11 cellular contexts compared by ENCODE assay signal in genomic region chr1:115332813-115333608, GRCh38. TPM values are rescaled to one million over a fixed set of nuclear protein-coding genes. Genes with fewer than 3 reads are reported as not detected.
A peak's percentile ranks its signal among the peaks of the same experiment; 100 is the strongest.
DNase-seq lines count a peak whose midpoint lies in the region; ATAC-seq, FAIRE-seq and TF ChIP-seq lines count a peak whose summit lies in the region.
"Had no signal": no experiment of that assay in that cellular context is flagged by ENCODE, and none has a peak within 500 bp of the region (broad histone marks: within the 10 kb centered on the region; RNA-seq: fewer than 3 reads in every experiment).

No MANE protein-coding gene starts in this region.

- H3K27me3 ChIP-seq in heart right ventricle: peaks cover 0 to 17% (median 5%) of the 10 kb centered on the region in 7 donors

- H3K4me1 Mint-ChIP-seq in activated T-helper 17 cell treated with anti-CD3 and anti-CD28 coated beads, Interleukin-2, amount 50 U/mL, for 72 hours: peaks cover 5% of the 10 kb centered on the region

- H3K4me3 ChIP-seq in heart right ventricle: no peak overlapping the region

- H3K4me3 Mint-ChIP-seq in activated T-helper 17 cell treated with anti-CD3 and anti-CD28 coated beads, Interleukin-2, amount 50 U/mL, for 72 hours: no peak overlapping the region
- H3K4me3 Mint-ChIP-seq: CD8-positive, alpha-beta T cell; WTC11 had no signal

- DNase-seq in Right ventricle myocardium inferior (ENCODE audit: missing footprints) (no peak), cardiac septum (ENCODE audit: low spot score) (no peak), heart right ventricle (no peak), urothelium cell line (ENCODE audit: low spot score) (peak; percentile 32), NCI-H1048 (lab: John Stamatoyannopoulos, UW) (no peak)
- DNase-seq: CD8-positive, alpha-beta T cell; NCI-H446 treated with DMSO at 0.1 percent for 48 hours had no signal

- peaks cover 0 to 80% (median 33%) of the 10 kb centered on the region in 9 donors for H3K4me1 ChIP-seq in heart right ventricle

- TF ChIP-seq CTCF in heart right ventricle (IDR thresholded peaks at IDR 0.05): no peak

- peaks cover 37% of the 10 kb centered on the region for H3K27me3 Mint-ChIP-seq in activated T-helper 17 cell treated with anti-CD3 and anti-CD28 coated beads, Interleukin-2, amount 50 U/mL, for 72 hours

- ATAC-seq in Right ventricle myocardium inferior: peak; percentile 33
- ATAC-seq in activated T-helper 17 cell treated with anti-CD3 and anti-CD28 coated beads, Interleukin-2, amount 50 U/mL, for 72 hours (replicated peaks): peak; percentile 74
- peak in 1 of 8 donors; percentile 30 for ATAC-seq in heart right ventricle
- ATAC-seq in GM21529 (IDR thresholded peaks at IDR 0.05; ENCODE audit: unreplicated experiment): no peak
- ATAC-seq in GM19351 (IDR thresholded peaks at IDR 0.05; ENCODE audit: unreplicated experiment): no peak
- ATAC-seq: CD8-positive, alpha-beta T cell; WTC11 had no signal

- FAIRE-seq in urothelium cell line (lab: Jason Lieb, UNC): peak; percentile 40

- no peak overlapping the region for H3K27ac Mint-ChIP-seq in activated T-helper 17 cell treated with anti-CD3 and anti-CD28 coated beads, Interleukin-2, amount 50 U/mL, for 72 hours
- H3K27ac Mint-ChIP-seq: WTC11 had no signal

- no peaks in the 10 kb centered on the region for H3K36me3 ChIP-seq in heart right ventricle

- H3K36me3 Mint-ChIP-seq in activated T-helper 17 cell treated with anti-CD3 and anti-CD28 coated beads, Interleukin-2, amount 50 U/mL, for 72 hours (ENCODE audit: low read depth): no peaks in the 10 kb centered on the region
- H3K36me3 Mint-ChIP-seq: CD8-positive, alpha-beta T cell; WTC11 had no signal

- H3K9me3 ChIP-seq in heart right ventricle: no peaks in the 10 kb centered on the region

- 60 to 76% methylated on average over 7 of the region's 7 CpGs for WGBS in heart right ventricle, 2 donors

- peak overlapping the region in 7 of 10 donors; percentile 11 to 89 (median 59) for H3K27ac ChIP-seq in heart right ventricle

- intact Hi-C loops in Right ventricle myocardium inferior (cut with DNase I) (loop anchor here (5.0 to 10.0 kb wide), 2 partner anchors 51 to 118 kb away; no protein-coding TSS in a partner anchor), cardiac septum (cut with DNase I) (no loop called here), heart right ventricle (cut with DNase I) (loop anchor here in 2 of 10 donors (10.0 kb wide), 2 partner anchors 188 to 198 kb away; no protein-coding TSS in a partner anchor)

- no peaks in the 10 kb centered on the region for H3K9me3 Mint-ChIP-seq in activated T-helper 17 cell treated with anti-CD3 and anti-CD28 coated beads, Interleukin-2, amount 50 U/mL, for 72 hours
- H3K9me3 Mint-ChIP-seq: CD8-positive, alpha-beta T cell; WTC11 had no signal

RNA-seq across cellular contexts. Expression of gene NGF, which starts 5.0 kb away (rescaled TPM):
- total RNA-seq in Right ventricle myocardium inferior (4.9 TPM), cardiac septum (2.1 TPM), heart right ventricle (1 to 10 TPM; 1.8 to 5.3 (median 2.9) TPM)
- not detected for total RNA-seq in activated T-helper 17 cell treated with anti-CD3 and anti-CD28 coated beads, Interleukin-2, amount 50 U/mL, for 72 hours
- polyA plus RNA-seq in heart right ventricle: 10 to 100 TPM in 1 of 2 donors, 1 to 10 TPM in 1; 5.9 to 21.6 TPM
- total RNA-seq: CD8-positive, alpha-beta T cell had no signal

Comparison
In these comparisons a context has a peak if more than half of its experiments do, and no peak if none do; other contexts are left out.
1. ATAC-seq: peak in Right ventricle myocardium inferior (single experiment) and activated T-helper 17 cell treated with anti-CD3 and anti-CD28 coated beads, Interleukin-2, amount 50 U/mL, for 72 hours (single experiment); none in GM21529 (single experiment) and GM19351 (single experiment).